9 cellular contexts compared by ENCODE assay signal in the genomic region with DNA sequence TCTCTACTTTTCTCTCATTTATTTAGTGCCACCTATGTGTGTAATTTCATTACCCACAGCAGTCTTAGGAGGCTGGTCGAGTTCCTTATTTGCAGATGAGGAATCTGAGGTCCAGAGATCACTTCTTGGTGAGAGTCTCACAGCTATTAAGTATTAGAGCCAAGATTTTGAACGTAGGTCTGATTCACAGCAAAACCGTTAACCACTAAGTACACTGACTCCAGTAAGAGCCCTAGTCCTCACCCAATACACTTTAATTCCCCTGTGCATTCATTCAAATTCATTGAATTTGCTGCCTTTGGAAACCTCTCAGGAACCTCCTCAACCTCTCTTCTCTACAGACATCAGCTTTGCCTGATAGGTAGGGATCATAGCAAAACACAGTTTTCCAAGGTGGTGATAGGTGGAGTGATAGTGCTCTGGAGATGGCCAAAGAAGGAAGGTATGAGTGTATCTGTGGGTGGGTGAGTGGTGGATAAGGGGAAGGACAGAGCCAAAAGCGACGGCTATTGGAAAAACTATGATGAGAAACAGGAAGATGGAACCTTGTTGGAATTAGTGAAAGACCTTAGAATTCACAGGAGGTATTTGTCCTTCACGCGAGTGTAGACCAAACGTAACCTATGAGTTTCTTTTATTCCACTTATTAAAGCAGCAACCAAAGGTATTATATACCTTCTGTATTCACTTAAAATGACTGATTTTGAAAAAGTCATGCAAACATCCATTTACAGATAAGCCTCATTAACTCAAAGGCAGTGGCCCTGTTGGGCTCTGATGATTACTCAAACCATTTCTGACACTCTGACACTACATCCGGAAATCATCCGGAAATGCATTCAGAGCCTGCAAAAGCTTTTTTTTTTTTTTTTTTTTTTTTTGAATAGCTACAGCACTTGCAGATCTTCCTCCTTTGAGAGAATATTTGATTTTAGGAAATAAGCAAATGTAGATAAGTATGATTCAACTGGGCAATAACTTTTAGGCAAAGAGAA. TPM values are rescaled to one million over a fixed set of nuclear protein-coding genes. Genes with fewer than 3 reads are reported as not detected.
DNase-seq lines count a peak whose midpoint lies in the region; ATAC-seq and TF ChIP-seq lines count a peak whose summit lies in the region.
"Had no signal": no experiment of that assay in that cellular context is flagged by ENCODE, and none has a peak within 500 bp of the region (broad histone marks: within the 10 kb centered on the region; RNA-seq: fewer than 3 reads in every experiment).

No MANE protein-coding gene starts in this region.

- H3K27ac Mint-ChIP-seq in activated B cell treated with CpG ODN at 0.5 μM for 24 hours: peak overlapping the region; percentile 88
- H3K27ac Mint-ChIP-seq in stimulated activated naive B cell treated with anti-CD40 and anti-IgM and Interleukin-4, amounts not matched to agents 10 μg/mL and 1 μg/mL and 100 μg/mL, for 72 hours: peak overlapping the region; percentile 79

- peak; percentile 20 for DNase-seq in stimulated activated CD4-positive, alpha-beta T cell treated with anti-CD3 and anti-CD28 coated beads, Interleukin-4, amount 100 ng/mL, for 24 hours
- no peak for DNase-seq in stimulated activated CD4-positive, alpha-beta T cell treated with anti-CD3 and anti-CD28 coated beads, Interleukin-2, amount 100 ng/mL, for 48 hours
- no peak for DNase-seq in activated B cell treated with CpG ODN at 0.5 μM for 24 hours
- no peak for DNase-seq in stimulated activated naive B cell treated with anti-CD40 and anti-IgM and Interleukin-4, amounts not matched to agents 10 μg/mL and 1 μg/mL and 100 μg/mL, for 72 hours
- no peak for DNase-seq in caudate nucleus (lab: John Stamatoyannopoulos, UW)
- DNase-seq in GDM1 (lab: John Stamatoyannopoulos, UW): no peak
- DNase-seq in ecto neural progenitor cell (ENCODE audit: low spot score): no peak
- DNase-seq: right lobe of liver had no signal

- no peaks in the 10 kb centered on the region for H3K9me3 Mint-ChIP-seq in activated B cell treated with CpG ODN at 0.5 μM for 24 hours
- H3K9me3 Mint-ChIP-seq in stimulated activated naive B cell treated with anti-CD40 and anti-IgM and Interleukin-4, amounts not matched to agents 10 μg/mL and 1 μg/mL and 100 μg/mL, for 72 hours: no peaks in the 10 kb centered on the region

- H3K27me3 Mint-ChIP-seq in activated B cell treated with CpG ODN at 0.5 μM for 24 hours: no peaks in the 10 kb centered on the region
- no peaks in the 10 kb centered on the region for H3K27me3 Mint-ChIP-seq in stimulated activated naive B cell treated with anti-CD40 and anti-IgM and Interleukin-4, amounts not matched to agents 10 μg/mL and 1 μg/mL and 100 μg/mL, for 72 hours

- H3K4me1 Mint-ChIP-seq in activated B cell treated with CpG ODN at 0.5 μM for 24 hours: peaks cover 61% of the 10 kb centered on the region
- H3K4me1 Mint-ChIP-seq in stimulated activated naive B cell treated with anti-CD40 and anti-IgM and Interleukin-4, amounts not matched to agents 10 μg/mL and 1 μg/mL and 100 μg/mL, for 72 hours: peaks cover 13 to 29% of the 10 kb centered on the region in 2 donors

- POLR2A ChIA-PET in activated B cell treated with CpG ODN at 0.5 μM for 24 hours (lab: Charles Lee): no interaction called here

- intact Hi-C loops in activated B cell treated with CpG ODN at 0.5 μM for 24 hours (cut with micrococcal nuclease): loop anchor here (10.0 kb wide), 1 partner anchor 1577 kb away; no protein-coding TSS in a partner anchor

- ATAC-seq in HG03095 (IDR thresholded peaks at IDR 0.05; ENCODE audit: unreplicated experiment): peak; percentile 81
- ATAC-seq in activated B cell treated with CpG ODN at 0.5 μM for 24 hours (ENCODE audit: low read depth): peak; percentile 75
- ATAC-seq in stimulated activated naive B cell treated with anti-CD40 and anti-IgM and Interleukin-4, amounts not matched to agents 10 μg/mL and 1 μg/mL and 100 μg/mL, for 72 hours (replicated peaks): peak; percentile 73 to 82

- H3K27ac ChIP-seq in caudate nucleus (ENCODE audit: low read depth, low read length): no peak overlapping the region
- H3K27ac ChIP-seq: right lobe of liver had no signal

- peaks cover 5% of the 10 kb centered on the region for H3K36me3 Mint-ChIP-seq in activated B cell treated with CpG ODN at 0.5 μM for 24 hours (ENCODE audit: low read depth)
- H3K36me3 Mint-ChIP-seq in stimulated activated naive B cell treated with anti-CD40 and anti-IgM and Interleukin-4, amounts not matched to agents 10 μg/mL and 1 μg/mL and 100 μg/mL, for 72 hours: no peaks in the 10 kb centered on the region

- peak overlapping the region; percentile 45 for H3K4me3 Mint-ChIP-seq in activated B cell treated with CpG ODN at 0.5 μM for 24 hours
- peak overlapping the region; percentile 3 to 41 for H3K4me3 Mint-ChIP-seq in stimulated activated naive B cell treated with anti-CD40 and anti-IgM and Interleukin-4, amounts not matched to agents 10 μg/mL and 1 μg/mL and 100 μg/mL, for 72 hours

- CTCF ChIA-PET in activated B cell treated with CpG ODN at 0.5 μM for 24 hours (lab: Charles Lee): no interaction called here

- TF ChIP-seq CTCF in activated B cell treated with CpG ODN at 0.5 μM for 24 hours (IDR thresholded peaks at IDR 0.05): no peak

RNA-seq across cellular contexts. Expression of a gene that starts 6.3 kb away (rescaled TPM):
- total RNA-seq in activated B cell treated with CpG ODN at 0.5 μM for 24 hours: 51.8 and 60.3 TPM in 2 replicates
